ENCODE assay signal across 10 cellular contexts in the genomic region with DNA sequence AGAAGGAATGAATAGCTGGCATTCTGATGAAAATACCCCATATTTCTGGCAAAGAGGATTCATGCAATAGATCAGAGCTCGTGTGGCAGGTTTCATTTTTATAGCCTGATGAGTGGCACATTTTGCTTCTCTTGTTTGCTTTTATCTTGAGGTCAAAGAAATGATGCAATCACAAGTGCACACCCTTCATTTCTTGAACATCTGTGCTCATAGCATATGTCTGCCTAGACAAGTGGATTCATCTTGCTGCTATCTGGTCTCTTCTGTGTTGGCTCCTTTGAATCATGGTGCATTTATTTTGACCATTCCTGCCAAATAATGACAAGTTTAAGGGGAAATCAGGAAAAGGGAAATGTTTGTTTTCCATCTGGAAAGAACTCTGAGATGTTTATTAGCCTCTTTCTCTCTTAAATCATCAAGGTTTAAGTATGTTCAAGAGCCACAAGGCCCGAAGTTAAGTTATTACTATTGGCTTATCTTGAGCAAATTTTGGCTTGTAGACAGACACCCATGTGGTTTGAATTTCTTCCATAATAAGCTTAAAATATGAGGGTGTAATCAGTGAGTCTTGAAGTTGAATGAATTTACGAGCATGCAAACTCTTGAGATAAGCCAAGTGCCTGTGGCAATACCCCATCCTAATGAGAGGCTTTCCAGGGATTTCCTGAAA. TPM values are rescaled to one million over a fixed set of nuclear protein-coding genes. Genes with fewer than 3 reads are reported as not detected.
DNase-seq lines count a peak whose midpoint lies in the region; ATAC-seq and TF ChIP-seq lines count a peak whose summit lies in the region.
"Had no signal": no experiment of that assay in that cellular context is flagged by ENCODE, and none has a peak within 500 bp of the region (broad histone marks: within the 10 kb centered on the region; RNA-seq: fewer than 3 reads in every experiment).

No MANE protein-coding gene starts in this region.

- no peak overlapping the region for H3K27ac ChIP-seq in smooth muscle cell (ENCODE audit: low read depth)

- H3K4me2 ChIP-seq in smooth muscle cell: peak overlapping the region; percentile 27

- H3K36me3 Mint-ChIP-seq in activated T-cell treated with anti-CD3 and anti-CD28 coated beads, Interleukin-2, amount 50 U/mL, for 72 hours (ENCODE audit: insufficient read depth in 2 of 2): peaks cover 2 to 4% of the 10 kb centered on the region in 2 donors
- H3K36me3 Mint-ChIP-seq in activated T-cell treated with anti-CD3 and anti-CD28 coated beads, Interleukin-2, amount 50 U/mL, for 4 hours (ENCODE audit: insufficient read depth): no peaks in the 10 kb centered on the region

- peak; percentile 51 to 57 for ATAC-seq in activated T-cell treated with anti-CD3 and anti-CD28 coated beads, Interleukin-2, amount 50 U/mL, for 72 hours (replicated peaks in 1 of 2)
- ATAC-seq in activated T-cell treated with anti-CD3 and anti-CD28 coated beads, Interleukin-2, amount 50 U/mL, for 4 hours: no peak
- no peak for ATAC-seq in HG02852 (IDR thresholded peaks at IDR 0.05; ENCODE audit: unreplicated experiment)

- H3K9me3 ChIP-seq in smooth muscle cell (replicated peaks; ENCODE audit: low read depth): no peaks in the 10 kb centered on the region

- H3K4me3 Mint-ChIP-seq in activated T-cell treated with anti-CD3 and anti-CD28 coated beads, Interleukin-2, amount 50 U/mL, for 72 hours: no peak overlapping the region
- no peak overlapping the region for H3K4me3 Mint-ChIP-seq in activated T-cell treated with anti-CD3 and anti-CD28 coated beads, Interleukin-2, amount 50 U/mL, for 4 hours

- H3K27ac Mint-ChIP-seq in activated T-cell treated with anti-CD3 and anti-CD28 coated beads, Interleukin-2, amount 50 U/mL, for 72 hours: no peak overlapping the region

- H3K4me3 ChIP-seq in epithelial cell of esophagus (ENCODE audit: low read length) (no peak overlapping the region), smooth muscle cell (no peak overlapping the region)
- H3K4me3 ChIP-seq: heart left ventricle had no signal

- DNase-seq in activated T-cell treated with anti-CD3 and anti-CD28 coated beads, Interleukin-2, amount 50 U/mL, for 72 hours: no peak
- no peak for DNase-seq in activated T-cell treated with anti-CD3 and anti-CD28 coated beads, Interleukin-2, amount 50 U/mL, for 4 hours
- DNase-seq in NCI-H510A treated with DMSO at 0.1 percent for 48 hours (lab: John Stamatoyannopoulos, UW): peak; percentile 64
- peak; percentile 69 for DNase-seq in epithelial cell of esophagus (ENCODE audit: low read depth)
- DNase-seq in smooth muscle cell (lab: John Stamatoyannopoulos, UW; ENCODE audit: unreplicated experiment): no peak
- no peak for DNase-seq in DMS153 treated with DMSO at 0.1 percent for 48 hours (lab: John Stamatoyannopoulos, UW; ENCODE audit: unreplicated experiment)
- no peak for DNase-seq in stimulated activated CD4-positive, alpha-beta T cell treated with anti-CD3 and anti-CD28 coated beads, Interleukin-1b, Interleukin-23, amount 100 ng/mL, for 48 hours
- DNase-seq: activated CD8-positive, alpha-beta memory T cell treated with anti-CD3 and anti-CD28 coated beads, Interleukin-2, amount 50 U/mL, for 48 hours; heart left ventricle had no signal

- no peaks in the 10 kb centered on the region for H3K36me3 ChIP-seq in smooth muscle cell (ENCODE audit: low read depth)
- H3K36me3 ChIP-seq: heart left ventricle had no signal

- WGBS in smooth muscle cell (ENCODE audit: low lambda C conversion rate): 10% methylated on average over 3 of the region's 3 CpGs

- H3F3A ChIP-seq in smooth muscle cell (ENCODE audit: low read depth): peaks cover 6% of the 10 kb centered on the region

- peaks cover 5% of the 10 kb centered on the region for H3K4me1 ChIP-seq in smooth muscle cell (ENCODE audit: low read depth)

- peaks cover 59% of the 10 kb centered on the region for H3K4me1 Mint-ChIP-seq in activated T-cell treated with anti-CD3 and anti-CD28 coated beads, Interleukin-2, amount 50 U/mL, for 72 hours (ENCODE audit: low read depth)
- peaks cover 23% of the 10 kb centered on the region for H3K4me1 Mint-ChIP-seq in activated T-cell treated with anti-CD3 and anti-CD28 coated beads, Interleukin-2, amount 50 U/mL, for 4 hours (ENCODE audit: low read depth)

- no peaks in the 10 kb centered on the region for H3K27me3 ChIP-seq in smooth muscle cell (ENCODE audit: low read depth)
- H3K27me3 ChIP-seq: heart left ventricle had no signal

- no peaks in the 10 kb centered on the region for H3K79me2 ChIP-seq in smooth muscle cell (ENCODE audit: low read depth)

- H3K9ac ChIP-seq in smooth muscle cell (ENCODE audit: low read depth): no peak overlapping the region

- H4K20me1 ChIP-seq in smooth muscle cell (ENCODE audit: low read depth): no peaks in the 10 kb centered on the region

- peaks cover 2 to 6% of the 10 kb centered on the region in 2 donors for H3K9me3 Mint-ChIP-seq in activated T-cell treated with anti-CD3 and anti-CD28 coated beads, Interleukin-2, amount 50 U/mL, for 72 hours
- H3K9me3 Mint-ChIP-seq in activated T-cell treated with anti-CD3 and anti-CD28 coated beads, Interleukin-2, amount 50 U/mL, for 4 hours: no peaks in the 10 kb centered on the region

- H2AFZ ChIP-seq in smooth muscle cell (ENCODE audit: low read depth): no peak overlapping the region

- TF ChIP-seq CTCF in epithelial cell of esophagus (IDR thresholded peaks at IDR 0.05; ENCODE audit: insufficient read depth, low read depth, low read length, missing control alignments) (no peak), smooth muscle cell (IDR thresholded peaks at IDR 0.05; ENCODE audit: borderline replicate concordance, insufficient read depth, poor library complexity, severe bottlenecking) (no peak)

- no peaks in the 10 kb centered on the region for H3K27me3 Mint-ChIP-seq in activated T-cell treated with anti-CD3 and anti-CD28 coated beads, Interleukin-2, amount 50 U/mL, for 72 hours (ENCODE audit: low read depth)
- peaks cover 2% of the 10 kb centered on the region for H3K27me3 Mint-ChIP-seq in activated T-cell treated with anti-CD3 and anti-CD28 coated beads, Interleukin-2, amount 50 U/mL, for 4 hours (ENCODE audit: low read depth)

RNA-seq across cellular contexts. Expression of a gene that starts 59.3 kb away (rescaled TPM):
- total RNA-seq in activated T-cell treated with anti-CD3 and anti-CD28 coated beads, Interleukin-2, amount 50 U/mL, for 72 hours: not detected
- total RNA-seq in activated T-cell treated with anti-CD3 and anti-CD28 coated beads, Interleukin-2, amount 50 U/mL, for 4 hours: under 1 TPM; 0.03 to 0.71 (median 0.03) TPM
- 0.22 and 0.31 TPM in 2 replicates for total RNA-seq in smooth muscle cell
- polyA plus RNA-seq in smooth muscle cell: 0.65 and 3.1 TPM in 2 replicates

Comparison
In these comparisons a context has a peak if more than half of its experiments do, and no peak if none do; other contexts are left out.
1. ATAC-seq: peak in activated T-cell treated with anti-CD3 and anti-CD28 coated beads, Interleukin-2, amount 50 U/mL, for 72 hours (2 of 2); none in activated T-cell treated with anti-CD3 and anti-CD28 coated beads, Interleukin-2, amount 50 U/mL, for 4 hours (0 of 2) and HG02852 (single experiment).
2. DNase-seq: peak in NCI-H510A treated with DMSO at 0.1 percent for 48 hours (single experiment) and epithelial cell of esophagus (single experiment); none in activated T-cell treated with anti-CD3 and anti-CD28 coated beads, Interleukin-2, amount 50 U/mL, for 72 hours (0 of 2), activated T-cell treated with anti-CD3 and anti-CD28 coated beads, Interleukin-2, amount 50 U/mL, for 4 hours (single experiment), smooth muscle cell (single experiment), DMS153 treated with DMSO at 0.1 percent for 48 hours (single experiment) and stimulated activated CD4-positive, alpha-beta T cell treated with anti-CD3 and anti-CD28 coated beads, Interleukin-1b, Interleukin-23, amount 100 ng/mL, for 48 hours (single experiment).